Comparison of ENCODE assay signal across 13 cellular contexts in genomic region chr12:27094726-27095125, GRCh38.
DNase-seq lines count a peak whose midpoint lies in the region; ATAC-seq and TF ChIP-seq lines count a peak whose summit lies in the region.
"Had no signal": no experiment of that assay in that cellular context is flagged by ENCODE, and none has a peak within 500 bp of the region (broad histone marks: within the 10 kb centered on the region; RNA-seq: fewer than 3 reads in every experiment).

No MANE protein-coding gene starts in this region.

- peaks cover 38 to 51% of the 10 kb centered on the region in 2 experiments for H3K4me1 ChIP-seq in neutrophil (ENCODE audit: control insufficient read depth in 1 of 2, insufficient read depth in 1 of 2, low read depth in 1 of 2, low read length in 1 of 2)

- H3K36me3 ChIP-seq in neutrophil: no peaks in the 10 kb centered on the region

- H3K4me3 ChIP-seq in neutrophil (ENCODE audit: low read depth in 1 of 2, low read length in 1 of 2): no peak overlapping the region

- DNase-seq in activated T-cell treated with anti-CD3 and anti-CD28 coated beads for 4 hours: no peak
- DNase-seq in HuH-7.5 (ENCODE audit: low spot score): no peak
- DNase-seq in activated effector memory CD4-positive, alpha-beta T cell treated with anti-CD3 and anti-CD28 coated beads, Interleukin-2, amount 50 U/mL, for 16 hours: no peak
- no peak for DNase-seq in NCI-H82 treated with DMSO at 0.1 percent for 48 hours (lab: John Stamatoyannopoulos, UW; ENCODE audit: unreplicated experiment)
- DNase-seq: activated CD4-positive, alpha-beta T cell treated with anti-CD3 and anti-CD28 coated beads, Interleukin-2, amount 50 U/mL, for 48 hours; activated naive CD4-positive, alpha-beta T cell treated with anti-CD3 and anti-CD28 coated beads for 36 hours; NCI-H446; nucleus accumbens had no signal

- no peak for TF ChIP-seq CTCF in neutrophil (IDR thresholded peaks at IDR 0.05)

- ATAC-seq in GM18867 (IDR thresholded peaks at IDR 0.05; ENCODE audit: unreplicated experiment) (peak; percentile 80), GM21737 (IDR thresholded peaks at IDR 0.05; ENCODE audit: unreplicated experiment) (peak; percentile 88), HG03457 (IDR thresholded peaks at IDR 0.05; ENCODE audit: unreplicated experiment) (peak; percentile 63)
- ATAC-seq: SK-N-SH treated with all-trans-retinoic acid at 6 μM for 48 hours had no signal

- peak overlapping the region; percentile 46 for H3K27ac ChIP-seq in neutrophil

- H3K27me3 ChIP-seq in neutrophil: no peaks in the 10 kb centered on the region

- no peaks in the 10 kb centered on the region for H3K9me3 ChIP-seq in neutrophil
